Comparison of ENCODE assay signal across 8 cellular contexts in the genomic region with DNA sequence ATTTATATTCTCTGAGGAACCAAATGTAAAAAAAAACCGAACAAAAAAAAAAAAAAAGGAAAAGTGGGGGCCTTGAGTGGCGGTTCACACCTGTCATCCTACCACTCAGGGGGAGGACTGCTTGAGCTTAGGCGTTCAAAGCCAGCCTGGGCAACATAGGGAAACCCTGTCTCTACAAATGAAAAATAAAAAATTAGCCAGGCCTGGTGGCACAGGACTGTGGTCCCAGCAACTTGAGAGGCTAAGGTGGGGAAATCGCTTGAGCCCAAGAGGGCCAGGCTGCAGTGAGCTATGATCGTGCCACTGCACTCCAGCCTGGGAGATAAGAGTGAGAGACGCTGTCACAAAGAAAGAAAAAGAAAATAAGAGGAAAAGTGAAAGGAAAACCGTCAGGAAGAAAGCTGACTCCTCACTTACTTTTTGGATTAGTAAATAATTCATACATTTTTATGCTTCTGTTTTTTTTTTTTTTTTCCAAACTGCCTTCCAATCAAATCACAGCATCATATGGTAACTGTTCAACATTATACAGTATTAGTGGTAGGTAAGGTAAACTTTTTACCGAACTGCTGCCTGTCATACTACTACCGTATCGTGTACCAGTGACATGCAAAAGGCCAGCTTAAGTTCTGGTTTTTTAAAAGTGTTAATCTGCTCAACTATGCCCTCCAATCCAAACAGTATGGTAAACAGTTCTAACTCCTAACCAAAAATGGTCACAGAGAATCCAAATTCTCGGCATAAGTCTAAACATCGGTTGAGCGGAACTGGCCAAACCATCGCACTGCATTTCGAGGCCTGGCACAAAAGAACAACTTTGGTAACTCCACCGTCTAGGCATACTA. TPM values are rescaled to one million over a fixed set of nuclear protein-coding genes. Genes with fewer than 3 reads are reported as not detected.
A peak's percentile ranks its signal among the peaks of the same experiment; 100 is the strongest.
DNase-seq lines count a peak whose midpoint lies in the region; ATAC-seq and TF ChIP-seq lines count a peak whose summit lies in the region.

No MANE protein-coding gene starts in this region.

- CTCF ChIA-PET in mammary epithelial cell (lab: Charles Lee; ENCODE audit: low non-redundant PET): no interaction called here

- no peaks in the 10 kb centered on the region for H3K27me3 ChIP-seq in mammary epithelial cell (ENCODE audit: insufficient read depth, low read length)
- H3K27me3 ChIP-seq in suprapubic skin: no peaks in the 10 kb centered on the region

- H3K4me1 ChIP-seq in mammary epithelial cell (ENCODE audit: insufficient read depth, low read length): peaks cover 17% of the 10 kb centered on the region
- peaks cover 17% of the 10 kb centered on the region for H3K4me1 ChIP-seq in suprapubic skin

- peak; percentile 66 for DNase-seq in activated effector memory CD4-positive, alpha-beta T cell treated with anti-CD3 and anti-CD28 coated beads, Interleukin-2, amount 50 U/mL, for 16 hours
- no peak for DNase-seq in activated effector memory CD4-positive, alpha-beta T cell treated with Interleukin-2 at 50 U/mL for 16 hours
- peak; percentile 22 to 72 for DNase-seq in NOMO-1 (lab: John Stamatoyannopoulos, UW; ENCODE audit: unreplicated experiment in 2 of 2)
- DNase-seq in mammary epithelial cell: peak; percentile 35
- DNase-seq in left lobe of liver (ENCODE audit: low spot score): no peak
- no peak for DNase-seq in suprapubic skin (ENCODE audit: low spot score in 2 of 2)
- no peak for DNase-seq in effector CD4-positive, alpha-beta T cell

- H3K4me2 ChIP-seq in mammary epithelial cell (ENCODE audit: insufficient read depth, low read depth, low read length): peak overlapping the region; percentile 83

- in situ Hi-C loops in mammary epithelial cell (cut with MboI; ENCODE audit: low sequenced_read_pairs in 2 of 2): loop anchor here in 1 of 2 donors (5.0 kb wide), 1 partner anchor 63 kb away; no protein-coding TSS in a partner anchor

- dilution Hi-C loops in mammary epithelial cell (cut with HindIII; ENCODE audit: low sequenced_read_pairs): no loop called here

- H3K79me2 ChIP-seq in mammary epithelial cell (ENCODE audit: insufficient read depth, low read length): peaks cover 56% of the 10 kb centered on the region

- peak overlapping the region; percentile 99 for H2AFZ ChIP-seq in mammary epithelial cell (ENCODE audit: low read depth, low read length)

- peak overlapping the region; percentile 96 for H3K9ac ChIP-seq in mammary epithelial cell (ENCODE audit: insufficient read depth, low read length)

- no peaks in the 10 kb centered on the region for H4K20me1 ChIP-seq in mammary epithelial cell (ENCODE audit: insufficient read depth, low read length)

- H3K4me3 ChIP-seq in mammary epithelial cell (replicated peaks in 1 of 3; ENCODE audit: insufficient read depth in 1 of 3, low read depth in 2 of 3, low read length in 3 of 3) (peak overlapping the region; percentile 72 to 95 (median 94)), suprapubic skin (peak overlapping the region; percentile 98)

- no peak for TF ChIP-seq CTCF in mammary epithelial cell (conservative IDR thresholded peaks at IDR 0.05 in 1 of 2, IDR thresholded peaks at IDR 0.05 in 1 of 2; ENCODE audit: extremely low read depth in 1 of 2, insufficient read depth in 1 of 2, low read depth in 1 of 2, low read length in 2 of 2)
- TF ChIP-seq CTCF in suprapubic skin (IDR thresholded peaks at IDR 0.05): no peak

- TF ChIP-seq EP300 in suprapubic skin (IDR thresholded peaks at IDR 0.05): no peak

- intact Hi-C loops in mammary epithelial cell (cut with micrococcal nuclease): loop anchor here (2.0 kb wide), 2 partner anchors 42 to 78 kb away; a partner anchor contains a TSS

- H3K9me3 ChIP-seq in mammary epithelial cell (replicated peaks; ENCODE audit: insufficient read depth, low read length) (no peaks in the 10 kb centered on the region), suprapubic skin (no peaks in the 10 kb centered on the region)

- BruUV-seq in mammary epithelial cell (replicated peaks; lab: Mats Ljungman, UMichigan): TSS peak; percentile 31

- WGBS in mammary epithelial cell (ENCODE audit: low coverage, missing lambda C conversion rate): 2% methylated on average over 16 of the region's 16 CpGs
- WGBS in suprapubic skin: 13% methylated on average over 16 of the region's 16 CpGs

- peak; percentile 24 for ATAC-seq in HG02759 (IDR thresholded peaks at IDR 0.05; ENCODE audit: unreplicated experiment)
- ATAC-seq in left lobe of liver: peak; percentile 21

- H3K27ac ChIP-seq in mammary epithelial cell (ENCODE audit: insufficient read depth, low read depth, low read length) (peak overlapping the region; percentile 83), suprapubic skin (peak overlapping the region; percentile 98)

- H3K36me3 ChIP-seq in mammary epithelial cell (ENCODE audit: insufficient read depth, low read length): peaks cover 6% of the 10 kb centered on the region
- peaks cover 29% of the 10 kb centered on the region for H3K36me3 ChIP-seq in suprapubic skin

- TF ChIP-seq POLR2A in suprapubic skin (IDR thresholded peaks at IDR 0.05): no peak

RNA-seq across cellular contexts. Expression of a gene that starts 1.2 kb away (rescaled TPM):
- total RNA-seq in mammary epithelial cell (10 to 100 TPM; 43.0 to 51.4 TPM), left lobe of liver (17.6 TPM), suprapubic skin (100 to 1,000 TPM in 1 of 4 donors, 10 to 100 TPM in 3; 37.9 to 106 (median 64.0) TPM)
- 41.7 TPM for polyA plus RNA-seq in mammary epithelial cell
- 52.8 TPM for polyA minus RNA-seq in mammary epithelial cell

RNA-seq across cellular contexts. Expression of a gene that starts 41.9 kb away (rescaled TPM):
- 100 to 1,000 TPM in 1 of 2 donors, 10 to 100 TPM in 1; 62.7 to 122 TPM for total RNA-seq in mammary epithelial cell
- 27.4 TPM for polyA plus RNA-seq in mammary epithelial cell
- 39.6 TPM for polyA minus RNA-seq in mammary epithelial cell
- total RNA-seq in left lobe of liver: 10.1 TPM
- total RNA-seq in suprapubic skin: 100 to 1,000 TPM in 1 of 4 donors, 10 to 100 TPM in 3; 33.5 to 125 (median 47.7) TPM

Comparison
In these comparisons a context has a peak if more than half of its experiments do, and no peak if none do; other contexts are left out.
1. DNase-seq: peak in activated effector memory CD4-positive, alpha-beta T cell treated with anti-CD3 and anti-CD28 coated beads, Interleukin-2, amount 50 U/mL, for 16 hours (single experiment), NOMO-1 (2 of 2) and mammary epithelial cell (single experiment); none in activated effector memory CD4-positive, alpha-beta T cell treated with Interleukin-2 at 50 U/mL for 16 hours (single experiment), left lobe of liver (single experiment), suprapubic skin (0 of 2) and effector CD4-positive, alpha-beta T cell (single experiment).